In the genomic region with DNA sequence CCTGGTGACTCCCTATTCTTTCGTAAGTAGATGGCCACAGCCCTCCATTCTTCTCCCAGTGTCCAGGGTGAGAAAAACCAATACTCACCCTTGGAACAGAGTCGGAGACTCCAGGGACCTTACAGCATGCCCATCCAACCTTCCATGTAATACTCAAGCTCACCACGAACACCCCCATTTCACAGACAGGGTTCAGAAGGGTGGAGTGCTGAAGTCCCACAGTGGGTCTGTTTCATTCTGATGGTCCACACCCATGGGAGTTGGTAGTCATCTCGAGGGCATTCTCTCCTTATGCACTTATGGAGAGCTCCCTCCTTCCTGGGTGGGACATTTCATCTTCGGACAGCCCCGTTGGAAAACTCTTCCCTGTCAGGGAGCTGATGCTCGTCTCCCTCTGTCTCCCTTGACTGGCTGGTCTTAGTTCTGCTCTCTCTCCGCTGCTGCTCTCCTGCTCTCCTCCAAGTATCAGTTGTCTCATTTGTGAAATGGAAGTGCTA, we compare ENCODE assay signal across 8 cellular contexts. TPM values are rescaled to one million over a fixed set of nuclear protein-coding genes. Genes with fewer than 3 reads are reported as not detected.
A peak's percentile ranks its signal among the peaks of the same experiment; 100 is the strongest.
DNase-seq lines count a peak whose midpoint lies in the region; ATAC-seq, FAIRE-seq and TF ChIP-seq lines count a peak whose summit lies in the region.

No MANE protein-coding gene starts in this region.

- H3K4me3 Mint-ChIP-seq in activated CD4-positive, alpha-beta T cell treated with anti-CD3 and anti-CD28 coated beads, Interleukin-2, amount 10 ng/mL, durations not matched to agents 7 days and 5 days, result peak overlapping the region; percentile 80
- H3K4me3 Mint-ChIP-seq in activated T-helper 1 cell treated with anti-CD3 and anti-CD28 coated beads, Interleukin-12 subunit alpha, Interleukin-12 subunit beta, Interleukin-2, Interleukin-4 antibody, amounts not matched to agents 30 ng/mL and 10 ng/mL and 1 ng/mL, durations not matched to agents 14 hours and 24 hours and 36 hours, result peak overlapping the region; percentile 86

- 97% methylated on average over 8 of the region's 8 CpGs for WGBS in HepG2 (ENCODE audit: low lambda C conversion rate)

- H3K4me3 ChIP-seq in HepG2 (replicated peaks in 1 of 3; ENCODE audit: insufficient read depth in 1 of 3, low read depth in 2 of 3, low read length in 3 of 3), result no peak overlapping the region

- no peak for TF ChIP-seq CTCF in HepG2 (CRISPR knock-in tag; IDR thresholded peaks at IDR 0.05)

- no peaks in the 10 kb centered on the region for H3K9me3 Mint-ChIP-seq in activated CD4-positive, alpha-beta T cell treated with anti-CD3 and anti-CD28 coated beads, Interleukin-2, amount 10 ng/mL, durations not matched to agents 7 days and 5 days
- no peaks in the 10 kb centered on the region for H3K9me3 Mint-ChIP-seq in activated T-helper 1 cell treated with anti-CD3 and anti-CD28 coated beads, Interleukin-12 subunit alpha, Interleukin-12 subunit beta, Interleukin-2, Interleukin-4 antibody, amounts not matched to agents 30 ng/mL and 10 ng/mL and 1 ng/mL, durations not matched to agents 14 hours and 24 hours and 36 hours

- H3K36me3 ChIP-seq in HepG2 (replicated peaks in 1 of 2; ENCODE audit: control insufficient read depth in 1 of 2, insufficient read depth in 2 of 2, low read length in 2 of 2), result peaks cover 56 to 89% of the 10 kb centered on the region in 2 experiments

- ATAC-seq in HepG2, result no peak
- no peak for ATAC-seq in GM21717 (IDR thresholded peaks at IDR 0.05; ENCODE audit: unreplicated experiment)

- POLR2A ChIA-PET in activated CD4-positive, alpha-beta T cell treated with anti-CD3 and anti-CD28 coated beads, Interleukin-2, amount 10 ng/mL, durations not matched to agents 7 days and 5 days (lab: Charles Lee), result interaction anchor here (1.1 kb wide), 1 partner anchor 47 kb away, joined by 3 read pairs; no protein-coding TSS in a partner anchor
- POLR2A ChIA-PET in HepG2 (lab: Yijun Ruan, JAX), result interaction anchor here (1.1 to 20.7 kb wide), 4 partner anchors 10 to 37 kb away, joined by 4 to 643 read pairs (median 296); partner anchors contain the start of gene BCL2L1

- no peak for TF ChIP-seq RAD21 in HepG2 (CRISPR knock-in tag; IDR thresholded peaks at IDR 0.05)

- H3K27ac Mint-ChIP-seq in activated CD4-positive, alpha-beta T cell treated with anti-CD3 and anti-CD28 coated beads, Interleukin-2, amount 10 ng/mL, durations not matched to agents 7 days and 5 days, result peak overlapping the region; percentile 99
- peak overlapping the region; percentile 90 for H3K27ac Mint-ChIP-seq in activated T-helper 1 cell treated with anti-CD3 and anti-CD28 coated beads, Interleukin-12 subunit alpha, Interleukin-12 subunit beta, Interleukin-2, Interleukin-4 antibody, amounts not matched to agents 30 ng/mL and 10 ng/mL and 1 ng/mL, durations not matched to agents 14 hours and 24 hours and 36 hours

- H3K4me2 ChIP-seq in HepG2 (ENCODE audit: low read depth, low read length), result no peak overlapping the region

- H3K4me1 Mint-ChIP-seq in activated CD4-positive, alpha-beta T cell treated with anti-CD3 and anti-CD28 coated beads, Interleukin-2, amount 10 ng/mL, durations not matched to agents 7 days and 5 days, result peaks cover 87% of the 10 kb centered on the region
- H3K4me1 Mint-ChIP-seq in activated T-helper 1 cell treated with anti-CD3 and anti-CD28 coated beads, Interleukin-12 subunit alpha, Interleukin-12 subunit beta, Interleukin-2, Interleukin-4 antibody, amounts not matched to agents 30 ng/mL and 10 ng/mL and 1 ng/mL, durations not matched to agents 14 hours and 24 hours and 36 hours (ENCODE audit: low read depth), result peaks cover 89% of the 10 kb centered on the region

- TF ChIP-seq EP300 in HepG2 (IDR thresholded peaks at IDR 0.05; ENCODE audit: low read depth in 2 of 2, low read length in 2 of 2) (no peak), HepG2 (CRISPR knock-in tag; IDR thresholded peaks at IDR 0.05; ENCODE audit: borderline replicate concordance) (no peak)

- TF ChIP-seq POLR2A in HepG2 (IDR thresholded peaks at IDR 0.05; ENCODE audit: insufficient read depth in 1 of 2, low read depth in 2 of 2, low read length in 2 of 2), result no peak; a peak in 1 of 4 replicates

- no peak for DNase-seq in activated CD4-positive, alpha-beta T cell treated with anti-CD3 and anti-CD28 coated beads, Interleukin-2, amount 10 ng/mL, durations not matched to agents 7 days and 5 days
- DNase-seq in activated CD4-positive, alpha-beta T cell treated with anti-CD3 and anti-CD28 coated beads for 1 hour, result no peak
- DNase-seq in activated T-helper 1 cell treated with anti-CD3 and anti-CD28 coated beads, Interleukin-12 subunit alpha, Interleukin-12 subunit beta, Interleukin-2, Interleukin-4 antibody, amounts not matched to agents 30 ng/mL and 10 ng/mL and 1 ng/mL, durations not matched to agents 14 hours and 24 hours and 36 hours (ENCODE audit: low spot score), result no peak
- DNase-seq in HepG2 (ENCODE audit: low spot score) (no peak), substantia nigra (lab: John Stamatoyannopoulos, UW) (no peak), NCI-H2171 (lab: John Stamatoyannopoulos, UW) (no peak)
- no peak for DNase-seq in activated CD4-positive, CD25-positive, alpha-beta regulatory T cell treated with anti-CD3 and anti-CD28 coated beads, Interleukin-2, amount 50 U/mL, for 72 hours

- peaks cover 81% of the 10 kb centered on the region for H3K4me1 ChIP-seq in HepG2 (ENCODE audit: insufficient read depth, low read length)

- in situ Hi-C loops in HepG2 (cut with HindIII; ENCODE audit: extremely low pct_ligation_motif_present, low pct_unique_long_range_greater_than_20kb), result no loop called here

- no peak overlapping the region for H2AFZ ChIP-seq in HepG2 (ENCODE audit: low read length)

- no peak for FAIRE-seq in HepG2 (lab: Jason Lieb, UNC)

- CTCF ChIA-PET in activated CD4-positive, alpha-beta T cell treated with anti-CD3 and anti-CD28 coated beads, Interleukin-2, amount 10 ng/mL, durations not matched to agents 7 days and 5 days (lab: Charles Lee), result interaction anchor here (0.7 to 6.6 kb wide), 6 partner anchors 11 to 114 kb away, joined by 3 to 64 read pairs (median 4); partner anchors contain the start of gene BCL2L1
- CTCF ChIA-PET in HepG2 (lab: Yijun Ruan, JAX; ENCODE audit: low intra/inter-chr PET ratio, low total read pairs), result no interaction called here

- no TSS peak for BruUV-seq in HepG2 (replicated peaks; lab: Mats Ljungman, UMichigan)

- no peaks in the 10 kb centered on the region for H3K9me3 ChIP-seq in HepG2 (ENCODE audit: low read length)

- peaks cover 87% of the 10 kb centered on the region for H3K79me2 ChIP-seq in HepG2 (ENCODE audit: insufficient read depth, low read length)

- H3K36me3 Mint-ChIP-seq in activated CD4-positive, alpha-beta T cell treated with anti-CD3 and anti-CD28 coated beads, Interleukin-2, amount 10 ng/mL, durations not matched to agents 7 days and 5 days (ENCODE audit: low read depth), result peaks cover 66% of the 10 kb centered on the region
- H3K36me3 Mint-ChIP-seq in activated T-helper 1 cell treated with anti-CD3 and anti-CD28 coated beads, Interleukin-12 subunit alpha, Interleukin-12 subunit beta, Interleukin-2, Interleukin-4 antibody, amounts not matched to agents 30 ng/mL and 10 ng/mL and 1 ng/mL, durations not matched to agents 14 hours and 24 hours and 36 hours (ENCODE audit: low read depth), result peaks cover 72% of the 10 kb centered on the region

- H3K27me3 ChIP-seq in HepG2 (ENCODE audit: control insufficient read depth in 1 of 2, insufficient read depth in 2 of 2, low read length in 2 of 2), result no peaks in the 10 kb centered on the region

- no peak overlapping the region for H3K9ac ChIP-seq in HepG2 (ENCODE audit: insufficient read depth, low read depth, low read length)

- intact Hi-C loops in activated T-helper 1 cell treated with anti-CD3 and anti-CD28 coated beads, Interleukin-12 subunit alpha, Interleukin-12 subunit beta, Interleukin-2, Interleukin-4 antibody, amounts not matched to agents 30 ng/mL and 10 ng/mL and 1 ng/mL, durations not matched to agents 14 hours and 24 hours and 36 hours (cut with micrococcal nuclease), result no loop called here
- intact Hi-C loops in HepG2 (cut with micrococcal nuclease; ENCODE audit: unreplicated experiment), result no loop called here

- H4K20me1 ChIP-seq in HepG2 (ENCODE audit: insufficient read depth, low read length), result peaks cover 65% of the 10 kb centered on the region

- peak overlapping the region; percentile 3 for H3K27ac ChIP-seq in HepG2 (ENCODE audit: extremely low read length, insufficient read depth, low read length)
- H3K27ac ChIP-seq in substantia nigra (ENCODE audit: low read depth, low read length, poor library complexity, severe bottlenecking), result peak overlapping the region; percentile 100

- no peaks in the 10 kb centered on the region for H3K27me3 Mint-ChIP-seq in activated CD4-positive, alpha-beta T cell treated with anti-CD3 and anti-CD28 coated beads, Interleukin-2, amount 10 ng/mL, durations not matched to agents 7 days and 5 days
- H3K27me3 Mint-ChIP-seq in activated T-helper 1 cell treated with anti-CD3 and anti-CD28 coated beads, Interleukin-12 subunit alpha, Interleukin-12 subunit beta, Interleukin-2, Interleukin-4 antibody, amounts not matched to agents 30 ng/mL and 10 ng/mL and 1 ng/mL, durations not matched to agents 14 hours and 24 hours and 36 hours (ENCODE audit: insufficient read depth), result no peaks in the 10 kb centered on the region

RNA-seq across cellular contexts. Expression of gene COX4I2, which starts 38.9 kb away (rescaled TPM):
- not detected for total RNA-seq in activated CD4-positive, alpha-beta T cell treated with anti-CD3 and anti-CD28 coated beads, Interleukin-2, amount 10 ng/mL, durations not matched to agents 7 days and 5 days
- not detected in 2 replicates for total RNA-seq in activated T-helper 1 cell treated with anti-CD3 and anti-CD28 coated beads, Interleukin-12 subunit alpha, Interleukin-12 subunit beta, Interleukin-2, Interleukin-4 antibody, amounts not matched to agents 30 ng/mL and 10 ng/mL and 1 ng/mL, durations not matched to agents 14 hours and 24 hours and 36 hours
- total RNA-seq in HepG2 (2016; rRNA removed; fragmentation: Illumina TruSeq; extraction: Trizol), result not detected in 2 replicates
- total RNA-seq in HepG2 (2016; cell fraction: cytosol; rRNA removed; fragmentation: Illumina TruSeq; extraction: Trizol; ENCODE audit: low read depth), result not detected in 2 replicates
- not detected in 2 replicates for total RNA-seq in HepG2 (2016; cell fraction: insoluble cytoplasmic fraction; rRNA removed; fragmentation: Illumina TruSeq; extraction: Trizol)
- not detected in 2 replicates for total RNA-seq in HepG2 (2016; cell fraction: membrane; rRNA removed; fragmentation: Illumina TruSeq; extraction: Trizol)
- not detected in 2 replicates for total RNA-seq in HepG2 (2016; cell fraction: nucleus; rRNA removed; fragmentation: Illumina TruSeq; extraction: Trizol)
- polyA plus RNA-seq in HepG2 (2011; rRNA removed), result 0.74 and 1.1 TPM in 2 replicates
- 0.97 and 1.4 TPM in 2 replicates for polyA plus RNA-seq in HepG2 (2011; cell fraction: cytosol; rRNA removed)
- polyA plus RNA-seq in HepG2 (2011; cell fraction: nucleus; rRNA removed), result 0.31 TPM in 1 of 2 replicates, not detected in the other
- polyA plus RNA-seq in HepG2 (2012), result 0.61 and 0.68 TPM in 2 replicates
- not detected in 2 replicates for polyA plus RNA-seq in HepG2 (2016; cell fraction: cytosol; fragmentation: Illumina TruSeq; extraction: Trizol; ENCODE audit: low read depth)
- not detected in 2 replicates for polyA plus RNA-seq in HepG2 (2016; cell fraction: insoluble cytoplasmic fraction; fragmentation: Illumina TruSeq; extraction: Trizol; ENCODE audit: low read depth)
- not detected in 2 replicates for polyA plus RNA-seq in HepG2 (2016; cell fraction: membrane; fragmentation: Illumina TruSeq; extraction: Trizol; ENCODE audit: low read depth)
- not detected in 2 replicates for polyA plus RNA-seq in HepG2 (2016; cell fraction: nucleus; fragmentation: Illumina TruSeq; extraction: Trizol; ENCODE audit: insufficient read depth, low read depth)
- not detected in 2 replicates for polyA minus RNA-seq in HepG2 (2011; rRNA and poly(A)+ RNA removed; ENCODE audit: low replicate concordance)
- not detected in 2 replicates for polyA minus RNA-seq in HepG2 (2011; cell fraction: cytosol; rRNA and poly(A)+ RNA removed)
- polyA minus RNA-seq in HepG2 (2011; cell fraction: nucleus; rRNA and poly(A)+ RNA removed), result not detected in 2 replicates

RNA-seq across cellular contexts. Expression of gene BCL2L1, which starts 46.1 kb away (rescaled TPM):
- total RNA-seq in activated CD4-positive, alpha-beta T cell treated with anti-CD3 and anti-CD28 coated beads, Interleukin-2, amount 10 ng/mL, durations not matched to agents 7 days and 5 days, result 10 to 100 TPM; 57.1 to 58.8 TPM
- total RNA-seq in activated T-helper 1 cell treated with anti-CD3 and anti-CD28 coated beads, Interleukin-12 subunit alpha, Interleukin-12 subunit beta, Interleukin-2, Interleukin-4 antibody, amounts not matched to agents 30 ng/mL and 10 ng/mL and 1 ng/mL, durations not matched to agents 14 hours and 24 hours and 36 hours, result 417 and 420 TPM in 2 replicates
- 164 and 200 TPM in 2 replicates for total RNA-seq in HepG2 (2016; rRNA removed; fragmentation: Illumina TruSeq; extraction: Trizol)
- 60.9 and 61.0 TPM in 2 replicates for total RNA-seq in HepG2 (2016; cell fraction: cytosol; rRNA removed; fragmentation: Illumina TruSeq; extraction: Trizol; ENCODE audit: low read depth)
- 169 and 173 TPM in 2 replicates for total RNA-seq in HepG2 (2016; cell fraction: insoluble cytoplasmic fraction; rRNA removed; fragmentation: Illumina TruSeq; extraction: Trizol)
- total RNA-seq in HepG2 (2016; cell fraction: membrane; rRNA removed; fragmentation: Illumina TruSeq; extraction: Trizol), result 190 and 201 TPM in 2 replicates
- 135 and 148 TPM in 2 replicates for total RNA-seq in HepG2 (2016; cell fraction: nucleus; rRNA removed; fragmentation: Illumina TruSeq; extraction: Trizol)
- polyA plus RNA-seq in HepG2 (2011; rRNA removed), result 258 and 259 TPM in 2 replicates
- 215 and 224 TPM in 2 replicates for polyA plus RNA-seq in HepG2 (2011; cell fraction: cytosol; rRNA removed)
- 123 and 146 TPM in 2 replicates for polyA plus RNA-seq in HepG2 (2011; cell fraction: nucleus; rRNA removed)
- 184 and 192 TPM in 2 replicates for polyA plus RNA-seq in HepG2 (2012)
- 77.5 and 91.4 TPM in 2 replicates for polyA plus RNA-seq in HepG2 (2016; cell fraction: cytosol; fragmentation: Illumina TruSeq; extraction: Trizol; ENCODE audit: low read depth)
- 214 and 252 TPM in 2 replicates for polyA plus RNA-seq in HepG2 (2016; cell fraction: insoluble cytoplasmic fraction; fragmentation: Illumina TruSeq; extraction: Trizol; ENCODE audit: low read depth)
- polyA plus RNA-seq in HepG2 (2016; cell fraction: membrane; fragmentation: Illumina TruSeq; extraction: Trizol; ENCODE audit: low read depth), result 208 and 211 TPM in 2 replicates
- 168 and 174 TPM in 2 replicates for polyA plus RNA-seq in HepG2 (2016; cell fraction: nucleus; fragmentation: Illumina TruSeq; extraction: Trizol; ENCODE audit: insufficient read depth, low read depth)
- polyA minus RNA-seq in HepG2 (2011; rRNA and poly(A)+ RNA removed; ENCODE audit: low replicate concordance), result 34.8 and 259 TPM in 2 replicates
- 124 TPM in 2 replicates for polyA minus RNA-seq in HepG2 (2011; cell fraction: cytosol; rRNA and poly(A)+ RNA removed)
- 215 and 221 TPM in 2 replicates for polyA minus RNA-seq in HepG2 (2011; cell fraction: nucleus; rRNA and poly(A)+ RNA removed)
